In genomic region chr12:30286345-30286926, GRCh38 we compare ENCODE assay signal across 9 cellular contexts.
A peak's percentile ranks its signal among the peaks of the same experiment; 100 is the strongest.
DNase-seq lines count a peak whose midpoint lies in the region; ATAC-seq and TF ChIP-seq lines count a peak whose summit lies in the region.
"Had no signal": no experiment of that assay in that cellular context is flagged by ENCODE, and none has a peak within 500 bp of the region (broad histone marks: within the 10 kb centered on the region; RNA-seq: fewer than 3 reads in every experiment).

No MANE protein-coding gene starts in this region.

- H3K27ac ChIP-seq in HCT116 (ENCODE audit: low read depth, low read length): no peak overlapping the region
- H3K27ac ChIP-seq in gastroesophageal sphincter: no peak overlapping the region
- H3K27ac ChIP-seq: skin epidermis had no signal

- intact Hi-C loops in HCT116 (cut with micrococcal nuclease): loop anchor here (1.0 to 10.0 kb wide), 3 partner anchors 518 to 768 kb away; no protein-coding TSS in a partner anchor
- intact Hi-C loops in activated CD8-positive, alpha-beta T cell treated with anti-CD3 and anti-CD28 coated beads for 36 hours (cut with micrococcal nuclease): no loop called here

- no peaks in the 10 kb centered on the region for H3K36me3 ChIP-seq in HCT116 (ENCODE audit: control insufficient read depth in 1 of 2, insufficient read depth in 2 of 2, low read length in 2 of 2)
- no peaks in the 10 kb centered on the region for H3K36me3 ChIP-seq in gastroesophageal sphincter

- CTCF ChIA-PET in HCT116 (lab: Charles Lee): no interaction called here
- CTCF ChIA-PET in activated CD8-positive, alpha-beta T cell treated with anti-CD3 and anti-CD28 coated beads for 36 hours (lab: Charles Lee): no interaction called here

- H3K9ac ChIP-seq in HCT116 (ENCODE audit: low read length): no peak overlapping the region

- no peaks in the 10 kb centered on the region for H3K9me3 Mint-ChIP-seq in activated CD8-positive, alpha-beta T cell treated with anti-CD3 and anti-CD28 coated beads for 36 hours

- BruUV-seq in HCT116 (replicated peaks; lab: Mats Ljungman, UMichigan): no TSS peak

- RAD21 ChIA-PET in HCT116 (lab: Charles Lee; ENCODE audit: low non-redundant PET in 1 of 2, low total read pairs in 2 of 2, uncharacterized antibody in 2 of 2, unreplicated experiment in 2 of 2): no interaction called here

- ATAC-seq in HCT116 (no peak; the same call in 1 of the 2 replicates), gastroesophageal sphincter (no peak), HG03097 (IDR thresholded peaks at IDR 0.05; ENCODE audit: low FRiP score, unreplicated experiment) (no peak)
- no peak for ATAC-seq in activated CD8-positive, alpha-beta T cell treated with anti-CD3 and anti-CD28 coated beads for 36 hours

- 44% methylated on average over 1 of the region's 1 CpG; no CpG with 5 or more reads in 1 of the 2 donors for WGBS in gastroesophageal sphincter (ENCODE audit: low coverage in 1 of 2), 2 donors

- H3K9me2 ChIP-seq in HCT116 (ENCODE audit: insufficient read depth): no peaks in the 10 kb centered on the region

- no peaks in the 10 kb centered on the region for H3K4me1 ChIP-seq in HCT116 (ENCODE audit: control insufficient read depth in 1 of 2, insufficient read depth in 2 of 2, low read length in 2 of 2)
- no peaks in the 10 kb centered on the region for H3K4me1 ChIP-seq in gastroesophageal sphincter

- no peak overlapping the region for H3K27ac Mint-ChIP-seq in activated CD8-positive, alpha-beta T cell treated with anti-CD3 and anti-CD28 coated beads for 36 hours

- TF ChIP-seq RAD21 in HCT116 (IDR thresholded peaks at IDR 0.05; ENCODE audit: low read depth): peak; percentile 64

- H4K20me1 ChIP-seq in HCT116 (ENCODE audit: insufficient read depth): no peaks in the 10 kb centered on the region

- H3K27me3 ChIP-seq in HCT116 (ENCODE audit: insufficient read depth, low read length) (no peaks in the 10 kb centered on the region), gastroesophageal sphincter (no peaks in the 10 kb centered on the region)

- no peak for TF ChIP-seq EP300 in gastroesophageal sphincter (IDR thresholded peaks at IDR 0.05)

- H3K79me2 ChIP-seq in HCT116 (ENCODE audit: insufficient read depth, low read length): no peaks in the 10 kb centered on the region

- no peaks in the 10 kb centered on the region for H3K9me3 ChIP-seq in HCT116 (ENCODE audit: control insufficient read depth in 1 of 2, insufficient read depth in 1 of 2, low read depth in 1 of 2, low read length in 2 of 2)
- no peaks in the 10 kb centered on the region for H3K9me3 ChIP-seq in gastroesophageal sphincter

- TF ChIP-seq POLR2A in HCT116 (IDR thresholded peaks at IDR 0.05; ENCODE audit: borderline replicate concordance, extremely low read depth, insufficient read depth, insufficient read length) (no peak), gastroesophageal sphincter (IDR thresholded peaks at IDR 0.05) (no peak)

- no peak overlapping the region for H3K4me3 ChIP-seq in HCT116 (replicated peaks in 1 of 2; ENCODE audit: low read depth in 1 of 2, low read length in 2 of 2)
- H3K4me3 ChIP-seq in gastroesophageal sphincter: no peak overlapping the region
- H3K4me3 ChIP-seq: skin epidermis had no signal

- DNase-seq in AG08395 (ENCODE audit: low spot score): peak; percentile 17
- peak; percentile 22 for DNase-seq in HCT116 (ENCODE audit: low read depth, low spot score)
- peak; percentile 17 for DNase-seq in RPMI7951 (ENCODE audit: low read depth)
- DNase-seq in NCI-H774 (lab: John Stamatoyannopoulos, UW): no peak
- DNase-seq in activated CD4-positive, alpha-beta T cell treated with anti-CD3 and anti-CD28 coated beads, Interleukin-2, amount 50 U/mL, for 1 hour: no peak
- DNase-seq in activated CD8-positive, alpha-beta T cell treated with anti-CD3 and anti-CD28 coated beads for 36 hours: no peak

- H3K36me3 Mint-ChIP-seq in activated CD8-positive, alpha-beta T cell treated with anti-CD3 and anti-CD28 coated beads for 36 hours (ENCODE audit: low read depth): no peaks in the 10 kb centered on the region

- no peak overlapping the region for H3K4me3 Mint-ChIP-seq in activated CD8-positive, alpha-beta T cell treated with anti-CD3 and anti-CD28 coated beads for 36 hours

- H3K27me3 Mint-ChIP-seq in activated CD8-positive, alpha-beta T cell treated with anti-CD3 and anti-CD28 coated beads for 36 hours: no peaks in the 10 kb centered on the region

- no peaks in the 10 kb centered on the region for H3K4me1 Mint-ChIP-seq in activated CD8-positive, alpha-beta T cell treated with anti-CD3 and anti-CD28 coated beads for 36 hours (ENCODE audit: low read depth)

- H3K4me2 ChIP-seq in HCT116 (ENCODE audit: low read length): no peak overlapping the region

- H2AFZ ChIP-seq in HCT116 (ENCODE audit: low read depth, low read length, poor library complexity, severe bottlenecking): no peak overlapping the region

- POLR2A ChIA-PET in HCT116 (lab: Charles Lee): no interaction called here
- POLR2A ChIA-PET in activated CD8-positive, alpha-beta T cell treated with anti-CD3 and anti-CD28 coated beads for 36 hours (lab: Charles Lee): no interaction called here

- peak; percentile 34 to 66 (median 49); a peak in 5 of 6 replicates for TF ChIP-seq CTCF in HCT116 (IDR thresholded peaks at IDR 0.05 in 2 of 3, conservative IDR thresholded peaks at IDR 0.05 in 1 of 3; ENCODE audit: borderline replicate concordance in 1 of 3, insufficient read depth in 1 of 3, low read depth in 2 of 3, low read length in 2 of 3)
- peak; percentile 5 to 35 (median 24) for TF ChIP-seq CTCF in gastroesophageal sphincter (IDR thresholded peaks at IDR 0.05)
- TF ChIP-seq CTCF in activated CD8-positive, alpha-beta T cell treated with anti-CD3 and anti-CD28 coated beads for 36 hours (IDR thresholded peaks at IDR 0.05): no peak

TF ChIP-seq in HCT116, 20 proteins besides CTCF, POLR2A, EP300 and RAD21:
- no peak for TF ChIP-seq JUND (IDR thresholded peaks at IDR 0.05)
- TF ChIP-seq SIN3A (IDR thresholded peaks at IDR 0.05; ENCODE audit: low read depth): no peak
- TF ChIP-seq, protein P1, sequence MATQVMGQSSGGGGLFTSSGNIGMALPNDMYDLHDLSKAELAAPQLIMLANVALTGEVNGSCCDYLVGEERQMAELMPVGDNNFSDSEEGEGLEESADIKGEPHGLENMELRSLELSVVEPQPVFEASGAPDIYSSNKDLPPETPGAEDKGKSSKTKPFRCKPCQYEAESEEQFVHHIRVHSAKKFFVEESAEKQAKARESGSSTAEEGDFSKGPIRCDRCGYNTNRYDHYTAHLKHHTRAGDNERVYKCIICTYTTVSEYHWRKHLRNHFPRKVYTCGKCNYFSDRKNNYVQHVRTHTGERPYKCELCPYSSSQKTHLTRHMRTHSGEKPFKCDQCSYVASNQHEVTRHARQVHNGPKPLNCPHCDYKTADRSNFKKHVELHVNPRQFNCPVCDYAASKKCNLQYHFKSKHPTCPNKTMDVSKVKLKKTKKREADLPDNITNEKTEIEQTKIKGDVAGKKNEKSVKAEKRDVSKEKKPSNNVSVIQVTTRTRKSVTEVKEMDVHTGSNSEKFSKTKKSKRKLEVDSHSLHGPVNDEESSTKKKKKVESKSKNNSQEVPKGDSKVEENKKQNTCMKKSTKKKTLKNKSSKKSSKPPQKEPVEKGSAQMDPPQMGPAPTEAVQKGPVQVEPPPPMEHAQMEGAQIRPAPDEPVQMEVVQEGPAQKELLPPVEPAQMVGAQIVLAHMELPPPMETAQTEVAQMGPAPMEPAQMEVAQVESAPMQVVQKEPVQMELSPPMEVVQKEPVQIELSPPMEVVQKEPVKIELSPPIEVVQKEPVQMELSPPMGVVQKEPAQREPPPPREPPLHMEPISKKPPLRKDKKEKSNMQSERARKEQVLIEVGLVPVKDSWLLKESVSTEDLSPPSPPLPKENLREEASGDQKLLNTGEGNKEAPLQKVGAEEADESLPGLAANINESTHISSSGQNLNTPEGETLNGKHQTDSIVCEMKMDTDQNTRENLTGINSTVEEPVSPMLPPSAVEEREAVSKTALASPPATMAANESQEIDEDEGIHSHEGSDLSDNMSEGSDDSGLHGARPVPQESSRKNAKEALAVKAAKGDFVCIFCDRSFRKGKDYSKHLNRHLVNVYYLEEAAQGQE (IDR thresholded peaks at IDR 0.05; ENCODE audit: low read depth): no peak
- no peak for TF ChIP-seq FOSL1 (IDR thresholded peaks at IDR 0.05; ENCODE audit: low read depth)
- TF ChIP-seq CEBPB (IDR thresholded peaks at IDR 0.05; ENCODE audit: low read depth): no peak
- TF ChIP-seq MAX (IDR thresholded peaks at IDR 0.05): no peak
- no peak for TF ChIP-seq TCF7L2 (IDR thresholded peaks at IDR 0.05; ENCODE audit: borderline replicate concordance, extremely low read depth, insufficient read depth, insufficient read length)
- TF ChIP-seq CBX3 (IDR thresholded peaks at IDR 0.05; ENCODE audit: low read depth): no peak
- TF ChIP-seq ELF1 (IDR thresholded peaks at IDR 0.05; ENCODE audit: borderline replicate concordance, low read depth): no peak
- no peak for TF ChIP-seq POLR2AphosphoS5 (IDR thresholded peaks at IDR 0.05; ENCODE audit: low read depth, low read length)
- no peak for TF ChIP-seq EZH2phosphoT487 (IDR thresholded peaks at IDR 0.05; ENCODE audit: borderline replicate concordance)

Comparison
In these comparisons a context has a peak if more than half of its experiments do, and no peak if none do; other contexts are left out.
1. DNase-seq: peak in AG08395 (single experiment), HCT116 (single experiment) and RPMI7951 (single experiment); none in NCI-H774 (single experiment), activated CD4-positive, alpha-beta T cell treated with anti-CD3 and anti-CD28 coated beads, Interleukin-2, amount 50 U/mL, for 1 hour (single experiment) and activated CD8-positive, alpha-beta T cell treated with anti-CD3 and anti-CD28 coated beads for 36 hours (single experiment).